ENCODE assay signal across 11 cellular contexts in the genomic region with DNA sequence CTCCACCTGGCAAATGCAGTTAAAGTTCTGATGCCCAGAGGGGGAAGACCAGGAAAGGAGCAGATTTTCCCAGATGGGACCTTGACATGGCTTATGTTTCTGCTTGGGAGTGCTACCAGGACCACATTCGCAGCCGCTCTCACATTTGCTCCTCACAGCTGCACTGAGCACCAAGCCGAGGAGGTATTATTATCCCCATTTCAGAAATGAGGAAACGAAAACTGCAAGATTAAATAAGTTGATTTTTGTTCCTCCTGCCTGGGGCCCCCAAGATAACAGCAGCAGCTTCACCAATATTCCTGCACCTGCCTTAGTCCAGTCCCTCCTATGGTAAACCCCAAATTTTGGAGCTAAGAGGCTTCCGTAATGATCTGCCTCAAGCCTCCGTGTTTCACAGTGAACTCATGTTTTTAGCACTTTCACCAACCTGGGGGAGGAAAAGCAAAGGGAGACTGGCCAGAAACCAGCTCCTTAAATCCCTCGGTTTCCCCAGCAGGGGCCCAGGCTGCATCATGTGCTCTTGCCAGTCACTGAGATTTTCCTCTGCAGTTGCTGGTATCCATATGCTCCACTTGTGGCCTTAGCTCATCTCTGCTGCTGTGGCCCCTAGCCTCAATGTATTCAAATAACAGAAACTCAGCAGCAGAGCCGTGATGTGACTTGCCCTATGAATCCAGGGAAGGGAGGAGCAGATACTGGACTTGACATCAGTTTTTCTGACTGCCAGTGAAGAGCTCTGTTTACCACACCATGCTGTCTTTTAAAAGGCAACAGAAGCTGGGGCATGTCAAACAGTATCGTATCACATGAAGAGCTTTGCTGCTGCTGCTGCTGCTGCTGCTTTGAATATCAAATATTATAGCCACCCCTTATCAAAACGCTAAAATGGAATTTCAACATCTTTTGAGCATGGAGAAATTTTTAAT.
A peak's percentile ranks its signal among the peaks of the same experiment; 100 is the strongest.
DNase-seq lines count a peak whose midpoint lies in the region; ATAC-seq lines count a peak whose summit lies in the region.
"Had no signal": no experiment of that assay in that cellular context is flagged by ENCODE, and none has a peak within 500 bp of the region (broad histone marks: within the 10 kb centered on the region; RNA-seq: fewer than 3 reads in every experiment).

No MANE protein-coding gene starts in this region.

- ATAC-seq in GM18517 (IDR thresholded peaks at IDR 0.05; ENCODE audit: unreplicated experiment) (peak; percentile 55), GM21381 (IDR thresholded peaks at IDR 0.05; ENCODE audit: unreplicated experiment) (peak; percentile 27), HG03103 (IDR thresholded peaks at IDR 0.05; ENCODE audit: low read depth, unreplicated experiment) (peak; percentile 46), left colon (no peak)
- ATAC-seq: stimulated activated naive CD8-positive, alpha-beta T cell treated with anti-CD3 and anti-CD28 coated beads, Interleukin-15, Interleukin-2, amounts not matched to agents 100 U/mL and 50 U/mL, for 24 hours had no signal

- DNase-seq in OCI-M1 (lab: John Stamatoyannopoulos, UW) (peak; percentile 41), left colon (no peak), RKO (ENCODE audit: low spot score) (no peak), pons (ENCODE audit: low spot score) (no peak), Ammon's horn (ENCODE audit: low spot score) (no peak)
- DNase-seq: activated CD4-positive, alpha-beta T cell treated with anti-CD3 and anti-CD28 coated beads for 48 hours; left ventricle myocardium inferior; stimulated activated naive CD8-positive, alpha-beta T cell treated with anti-CD3 and anti-CD28 coated beads, Interleukin-15, Interleukin-2, amounts not matched to agents 100 U/mL and 50 U/mL, for 24 hours had no signal

- intact Hi-C loops in left colon (cut with DNase I, micrococcal nuclease): no loop called here
